In the genomic region with DNA sequence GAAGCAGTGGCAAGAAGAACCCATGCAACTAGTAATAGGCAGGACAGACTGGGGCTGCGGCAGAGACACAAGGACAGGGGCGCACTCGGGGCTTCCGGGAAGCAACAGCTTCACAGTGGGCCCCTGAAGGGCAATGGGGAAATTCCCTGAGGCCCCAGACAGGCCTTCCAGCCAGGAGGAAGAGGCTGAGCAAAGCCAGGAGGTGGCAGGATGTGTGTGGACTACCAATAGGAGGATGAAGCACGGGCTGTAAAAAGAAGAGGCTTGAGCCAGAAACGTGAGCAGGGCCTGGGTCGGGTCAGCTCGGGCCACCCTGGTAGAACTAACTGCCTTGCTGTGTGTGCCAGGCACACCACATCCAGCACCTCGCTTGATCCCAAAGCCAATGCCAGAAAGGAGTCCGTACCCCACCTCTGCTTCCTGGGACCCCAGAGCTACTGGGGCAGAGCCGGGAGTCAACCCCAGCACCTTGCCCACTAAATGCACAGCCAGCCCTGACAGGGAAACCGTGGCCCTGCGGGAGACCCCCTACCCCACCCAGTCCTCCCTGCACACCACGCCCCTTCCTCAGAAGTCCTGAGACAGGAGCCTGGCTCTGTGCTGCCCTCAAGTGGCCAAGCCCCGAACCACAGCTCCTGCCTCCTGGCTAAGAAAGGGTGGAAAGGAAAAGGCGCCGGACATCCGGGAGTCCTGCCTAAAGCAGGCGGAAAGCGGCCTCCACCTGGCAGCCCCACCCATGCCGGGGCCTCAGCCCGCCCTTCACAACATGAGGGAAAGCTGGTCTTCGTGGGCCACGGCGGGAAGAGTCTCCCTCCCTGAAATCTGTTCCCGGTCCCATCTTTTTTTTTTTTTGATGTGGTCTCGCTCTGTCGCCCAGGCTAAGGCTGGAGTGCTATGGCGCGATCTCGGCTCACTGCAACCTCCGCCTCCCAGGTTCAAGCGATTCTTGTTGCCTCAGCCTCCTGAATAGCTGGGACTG, we compare ENCODE assay signal across 1 cellular context.
TF ChIP-seq lines count a peak whose summit lies in the region.

No MANE protein-coding gene starts in this region.

TF ChIP-seq in K562, 482 proteins besides CTCF, POLR2A, EP300 and RAD21 (continued from another document):
- TF ChIP-seq, protein P1, sequence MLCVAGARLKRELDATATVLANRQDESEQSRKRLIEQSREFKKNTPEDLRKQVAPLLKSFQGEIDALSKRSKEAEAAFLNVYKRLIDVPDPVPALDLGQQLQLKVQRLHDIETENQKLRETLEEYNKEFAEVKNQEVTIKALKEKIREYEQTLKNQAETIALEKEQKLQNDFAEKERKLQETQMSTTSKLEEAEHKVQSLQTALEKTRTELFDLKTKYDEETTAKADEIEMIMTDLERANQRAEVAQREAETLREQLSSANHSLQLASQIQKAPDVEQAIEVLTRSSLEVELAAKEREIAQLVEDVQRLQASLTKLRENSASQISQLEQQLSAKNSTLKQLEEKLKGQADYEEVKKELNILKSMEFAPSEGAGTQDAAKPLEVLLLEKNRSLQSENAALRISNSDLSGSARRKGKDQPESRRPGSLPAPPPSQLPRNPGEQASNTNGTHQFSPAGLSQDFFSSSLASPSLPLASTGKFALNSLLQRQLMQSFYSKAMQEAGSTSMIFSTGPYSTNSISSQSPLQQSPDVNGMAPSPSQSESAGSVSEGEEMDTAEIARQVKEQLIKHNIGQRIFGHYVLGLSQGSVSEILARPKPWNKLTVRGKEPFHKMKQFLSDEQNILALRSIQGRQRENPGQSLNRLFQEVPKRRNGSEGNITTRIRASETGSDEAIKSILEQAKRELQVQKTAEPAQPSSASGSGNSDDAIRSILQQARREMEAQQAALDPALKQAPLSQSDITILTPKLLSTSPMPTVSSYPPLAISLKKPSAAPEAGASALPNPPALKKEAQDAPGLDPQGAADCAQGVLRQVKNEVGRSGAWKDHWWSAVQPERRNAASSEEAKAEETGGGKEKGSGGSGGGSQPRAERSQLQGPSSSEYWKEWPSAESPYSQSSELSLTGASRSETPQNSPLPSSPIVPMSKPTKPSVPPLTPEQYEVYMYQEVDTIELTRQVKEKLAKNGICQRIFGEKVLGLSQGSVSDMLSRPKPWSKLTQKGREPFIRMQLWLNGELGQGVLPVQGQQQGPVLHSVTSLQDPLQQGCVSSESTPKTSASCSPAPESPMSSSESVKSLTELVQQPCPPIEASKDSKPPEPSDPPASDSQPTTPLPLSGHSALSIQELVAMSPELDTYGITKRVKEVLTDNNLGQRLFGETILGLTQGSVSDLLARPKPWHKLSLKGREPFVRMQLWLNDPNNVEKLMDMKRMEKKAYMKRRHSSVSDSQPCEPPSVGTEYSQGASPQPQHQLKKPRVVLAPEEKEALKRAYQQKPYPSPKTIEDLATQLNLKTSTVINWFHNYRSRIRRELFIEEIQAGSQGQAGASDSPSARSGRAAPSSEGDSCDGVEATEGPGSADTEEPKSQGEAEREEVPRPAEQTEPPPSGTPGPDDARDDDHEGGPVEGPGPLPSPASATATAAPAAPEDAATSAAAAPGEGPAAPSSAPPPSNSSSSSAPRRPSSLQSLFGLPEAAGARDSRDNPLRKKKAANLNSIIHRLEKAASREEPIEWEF (CRISPR knock-in tag; IDR thresholded peaks at IDR 0.05), result no peak
- no peak for TF ChIP-seq ZNF507 (tag; conservative IDR thresholded peaks at IDR 0.05)
- TF ChIP-seq NR3C1 (CRISPR knock-in tag; IDR thresholded peaks at IDR 0.05), result no peak
- no peak for TF ChIP-seq FOXK2 (conservative IDR thresholded peaks at IDR 0.05 in 1 of 2, IDR thresholded peaks at IDR 0.05 in 1 of 2; ENCODE audit: low read depth in 2 of 2)
- no peak for TF ChIP-seq ZNF232 (CRISPR knock-in tag; IDR thresholded peaks at IDR 0.05)
- TF ChIP-seq CBX3 (IDR thresholded peaks at IDR 0.05; ENCODE audit: borderline replicate concordance in 1 of 2, low read length in 2 of 2), result 0 out of 3 replicates have a peak, but pooled peaks of 1 of the 2 experiments have one; percentile 13
- TF ChIP-seq, protein P2, sequence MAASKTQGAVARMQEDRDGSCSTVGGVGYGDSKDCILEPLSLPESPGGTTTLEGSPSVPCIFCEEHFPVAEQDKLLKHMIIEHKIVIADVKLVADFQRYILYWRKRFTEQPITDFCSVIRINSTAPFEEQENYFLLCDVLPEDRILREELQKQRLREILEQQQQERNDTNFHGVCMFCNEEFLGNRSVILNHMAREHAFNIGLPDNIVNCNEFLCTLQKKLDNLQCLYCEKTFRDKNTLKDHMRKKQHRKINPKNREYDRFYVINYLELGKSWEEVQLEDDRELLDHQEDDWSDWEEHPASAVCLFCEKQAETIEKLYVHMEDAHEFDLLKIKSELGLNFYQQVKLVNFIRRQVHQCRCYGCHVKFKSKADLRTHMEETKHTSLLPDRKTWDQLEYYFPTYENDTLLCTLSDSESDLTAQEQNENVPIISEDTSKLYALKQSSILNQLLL (CRISPR knock-in tag; IDR thresholded peaks at IDR 0.05; ENCODE audit: borderline replicate concordance), result no peak
- TF ChIP-seq CREB3L1 (IDR thresholded peaks at IDR 0.05; ENCODE audit: borderline replicate concordance, low read depth), result 0 out of 2 replicates have a peak, but pooled peaks have one; percentile 18
- TF ChIP-seq, protein P3, sequence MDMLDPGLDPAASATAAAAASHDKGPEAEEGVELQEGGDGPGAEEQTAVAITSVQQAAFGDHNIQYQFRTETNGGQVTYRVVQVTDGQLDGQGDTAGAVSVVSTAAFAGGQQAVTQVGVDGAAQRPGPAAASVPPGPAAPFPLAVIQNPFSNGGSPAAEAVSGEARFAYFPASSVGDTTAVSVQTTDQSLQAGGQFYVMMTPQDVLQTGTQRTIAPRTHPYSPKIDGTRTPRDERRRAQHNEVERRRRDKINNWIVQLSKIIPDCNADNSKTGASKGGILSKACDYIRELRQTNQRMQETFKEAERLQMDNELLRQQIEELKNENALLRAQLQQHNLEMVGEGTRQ (CRISPR knock-in tag; IDR thresholded peaks at IDR 0.05), result no peak
- peak; percentile 45; the same call in 1 of the 2 replicates for TF ChIP-seq BHLHE40 (IDR thresholded peaks at IDR 0.05; ENCODE audit: low read length)
- no peak for TF ChIP-seq ZNF197 (CRISPR knock-in tag; IDR thresholded peaks at IDR 0.05; ENCODE audit: low read depth)
- TF ChIP-seq HMGXB4 (CRISPR knock-in tag; IDR thresholded peaks at IDR 0.05), result no peak
- no peak for TF ChIP-seq SIRT6 (IDR thresholded peaks at IDR 0.05; ENCODE audit: low read depth, low read length)
- no peak for TF ChIP-seq HNRNPH1 (optimal IDR thresholded peaks at IDR 0.05; ENCODE audit: low read depth, low read length)
- TF ChIP-seq TAF1 (IDR thresholded peaks at IDR 0.05; ENCODE audit: control insufficient read depth, extremely low read depth, insufficient read depth, low read length, severe bottlenecking), result peak; percentile 13
